Comparison of ENCODE assay signal across 18 cellular contexts in the genomic region with DNA sequence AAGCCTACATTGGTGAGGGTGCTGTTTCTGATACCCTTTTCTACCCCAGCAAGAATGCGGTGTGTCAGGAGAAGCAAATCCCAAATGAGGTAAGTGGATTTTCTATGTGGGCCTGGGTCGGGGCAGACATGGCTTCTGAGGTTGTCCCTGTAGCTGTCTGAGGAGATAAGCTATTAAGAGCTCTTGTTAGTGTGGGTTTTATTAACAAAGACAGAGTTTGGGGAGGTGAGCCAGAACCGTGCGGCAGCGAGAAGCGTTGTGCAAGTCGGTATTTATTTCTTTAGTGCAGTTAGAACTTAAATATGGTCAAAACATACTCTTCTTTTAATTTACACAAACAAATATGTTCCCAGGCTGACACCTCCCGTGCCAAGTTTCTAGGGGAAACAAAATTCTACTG.
DNase-seq lines count a peak whose midpoint lies in the region; ATAC-seq, FAIRE-seq and TF ChIP-seq lines count a peak whose summit lies in the region.
"Had no signal": no experiment of that assay in that cellular context is flagged by ENCODE, and none has a peak within 500 bp of the region (broad histone marks: within the 10 kb centered on the region; RNA-seq: fewer than 3 reads in every experiment).

No MANE protein-coding gene starts in this region.

- H3K36me3 ChIP-seq in SK-N-SH (replicated peaks in 1 of 2; ENCODE audit: control insufficient read depth in 1 of 2, insufficient read depth in 2 of 2, low read length in 1 of 2) (peaks cover 0 to 21% of the 10 kb centered on the region in 2 experiments), neural progenitor cell (no peaks in the 10 kb centered on the region)

- H3K4me2 ChIP-seq in SK-N-SH (no peak overlapping the region), H9 (ENCODE audit: insufficient read depth, insufficient read length, low read length) (no peak overlapping the region), neural progenitor cell (peak overlapping the region; percentile 19)

- H4K8ac ChIP-seq in H9 (replicated peaks; ENCODE audit: insufficient read length, low read depth, low read length), result no peak overlapping the region

- no peak overlapping the region for H3T11ph ChIP-seq in H9 (ENCODE audit: low read length)

- no peak overlapping the region for H3K14ac ChIP-seq in H9 (ENCODE audit: insufficient read depth, low read length)

- TF ChIP-seq EP300 in SK-N-SH (IDR thresholded peaks at IDR 0.05; ENCODE audit: borderline replicate concordance in 1 of 2, low read depth in 1 of 2, low read length in 1 of 2), result no peak

- no peak overlapping the region for H3K23ac ChIP-seq in H9 (ENCODE audit: insufficient read length, low read depth, low read length)

- peak overlapping the region in 2 of 3 experiments; percentile 60 to 75; a peak in 2 of 7 replicates for H3K27ac Mint-ChIP-seq in H9
- peak overlapping the region; percentile 17 for H3K27ac Mint-ChIP-seq in chondrocyte (ENCODE audit: unreplicated experiment)
- peak overlapping the region; percentile 95 for H3K27ac Mint-ChIP-seq in neural progenitor cell
- H3K27ac Mint-ChIP-seq: CD8-positive, alpha-beta T cell had no signal

- no peak for TF ChIP-seq RAD21 in SK-N-SH (IDR thresholded peaks at IDR 0.05; ENCODE audit: low read length)

- H3K9me3 ChIP-seq in SK-N-SH, result no peaks in the 10 kb centered on the region
- H3K9me3 ChIP-seq in H9 (ENCODE audit: control insufficient read depth, low read depth, low read length), result peaks cover 10% of the 10 kb centered on the region
- H3K9me3 ChIP-seq in neural progenitor cell (ENCODE audit: low read depth), result peaks cover 5% of the 10 kb centered on the region

- H3K18ac ChIP-seq in H9 (ENCODE audit: insufficient read length, low read depth, low read length), result no peak overlapping the region

- no peak for ATAC-seq in SK-N-SH treated with all-trans-retinoic acid at 6 μM for 48 hours
- ATAC-seq: CD8-positive, alpha-beta T cell; K562; PC-3 had no signal

- H2AK5ac ChIP-seq in H9 (ENCODE audit: insufficient read length, low read length), result no peak overlapping the region

- no peaks in the 10 kb centered on the region for H3K9me2 ChIP-seq in SK-N-SH

- H3K4me1 Mint-ChIP-seq in H9 (peaks cover 5 to 18% of the 10 kb centered on the region in 2 experiments; a peak in 3 of 4 replicates), chondrocyte (ENCODE audit: low read depth) (peaks cover 38% of the 10 kb centered on the region), neural progenitor cell (peaks cover 22% of the 10 kb centered on the region)

- H2BK5ac ChIP-seq in H9 (ENCODE audit: insufficient read length, low read length), result no peak overlapping the region

- H3K36me3 Mint-ChIP-seq in H9 (ENCODE audit: insufficient read depth in 1 of 3, low read depth in 3 of 3) (peaks cover 13 to 25% (median 20%) of the 10 kb centered on the region in 3 experiments), chondrocyte (ENCODE audit: low read depth) (peaks cover 22% of the 10 kb centered on the region), neural progenitor cell (peaks cover 5% of the 10 kb centered on the region)
- H3K36me3 Mint-ChIP-seq: CD8-positive, alpha-beta T cell had no signal

- H2AFZ ChIP-seq in SK-N-SH (ENCODE audit: low read depth) (no peak overlapping the region), H9 (ENCODE audit: low read length) (no peak overlapping the region), neural progenitor cell (replicated peaks) (no peak overlapping the region)

- no peak overlapping the region for H2BK12ac ChIP-seq in H9 (ENCODE audit: insufficient read length, low read depth, low read length)

- no peaks in the 10 kb centered on the region for H3K27me3 ChIP-seq in SK-N-SH (ENCODE audit: insufficient read depth)
- H3K27me3 ChIP-seq in H9 (ENCODE audit: insufficient read depth, low read length), result no peaks in the 10 kb centered on the region
- H3K27me3 ChIP-seq in neural progenitor cell, result no peaks in the 10 kb centered on the region

- no peak overlapping the region for H3K4ac ChIP-seq in H9 (ENCODE audit: low read depth, low read length)

- peaks cover 15% of the 10 kb centered on the region; the same call in 1 of the 2 replicates for H3K79me2 ChIP-seq in SK-N-SH (ENCODE audit: insufficient read depth)
- no peaks in the 10 kb centered on the region; the same call in 1 of the 2 replicates for H3K79me2 ChIP-seq in H9 (ENCODE audit: insufficient read depth, low read length)
- H3K79me2 ChIP-seq in neural progenitor cell (ENCODE audit: low read depth), result no peaks in the 10 kb centered on the region

- H3K4me1 ChIP-seq in SK-N-SH (ENCODE audit: control insufficient read depth in 1 of 2, insufficient read depth in 2 of 2, low read depth in 1 of 2, low read length in 1 of 2), result peaks cover 0 to 4% of the 10 kb centered on the region in 2 experiments; a peak in 2 of 4 replicates
- H3K4me1 ChIP-seq in H9 (ENCODE audit: insufficient read depth, low read length), result no peaks in the 10 kb centered on the region
- H3K4me1 ChIP-seq in neural progenitor cell, result peaks cover 14% of the 10 kb centered on the region

- H4K5ac ChIP-seq in H9 (ENCODE audit: insufficient read length, low read depth, low read length), result no peak overlapping the region

- WGBS in SK-N-SH (ENCODE audit: low lambda C conversion rate), result 95% methylated on average over 8 of the region's 8 CpGs
- no CpG with 5 or more reads among the region's 8 CpGs for WGBS in H9 (ENCODE audit: extremely low coverage, insufficient read length, low lambda C conversion rate)

- DNase-seq in SK-N-SH (no peak), H9 (no peak), chondrocyte (ENCODE audit: low spot score) (no peak), neural progenitor cell (ENCODE audit: low spot score) (no peak), GM19239 (ENCODE audit: insufficient read length, low spot score) (no peak), hippocampal formation (lab: John Stamatoyannopoulos, UW) (no peak)
- DNase-seq in activated T-cell treated with anti-CD3 and anti-CD28 coated beads, Interleukin-2, amount 50 U/mL, for 1 hour, result no peak
- DNase-seq: CD8-positive, alpha-beta T cell; DMS79; HCEC 1CT; NCI-H187; NCI-H526 treated with DMSO at 0.1 percent for 48 hours; PC-3 had no signal

- CTCF ChIA-PET in SK-N-SH (lab: Yijun Ruan, JAX), result interaction anchor here (0.7 kb wide), 2 partner anchors 15 to 161 kb away, joined by 3 read pairs; no protein-coding TSS in a partner anchor

- H3K27ac ChIP-seq in SK-N-SH (ENCODE audit: low read depth in 2 of 2, low read length in 1 of 2) (no peak overlapping the region), H9 (ENCODE audit: insufficient read length, low read depth, low read length) (no peak overlapping the region), neural progenitor cell (peak overlapping the region; percentile 32)
- H3K27ac ChIP-seq: 22Rv1, RWPE1 had no signal

- no peak overlapping the region for H2BK120ac ChIP-seq in H9 (ENCODE audit: low read depth, low read length, poor library complexity, severe bottlenecking)

- peaks cover 27% of the 10 kb centered on the region for H4K20me1 ChIP-seq in SK-N-SH (ENCODE audit: insufficient read depth)
- no peaks in the 10 kb centered on the region for H4K20me1 ChIP-seq in H9 (ENCODE audit: control insufficient read depth, insufficient read depth, insufficient read length)
- no peaks in the 10 kb centered on the region for H4K20me1 ChIP-seq in neural progenitor cell (ENCODE audit: low read depth)

- H3K56ac ChIP-seq in H9 (ENCODE audit: insufficient read length, low read depth, low read length), result no peak overlapping the region

- POLR2A ChIA-PET in SK-N-SH (lab: Yijun Ruan, JAX), result no interaction called here

- no peak overlapping the region for H2BK20ac ChIP-seq in H9 (ENCODE audit: low read depth, low read length, poor library complexity, severe bottlenecking)

- H3K79me1 ChIP-seq in H9 (ENCODE audit: insufficient read depth, low read depth, low read length, poor library complexity, severe bottlenecking), result no peaks in the 10 kb centered on the region

- no peak overlapping the region for H2BK15ac ChIP-seq in H9 (ENCODE audit: low read depth, low read length)

- FAIRE-seq in GM19239 (lab: Jason Lieb, UNC), result no peak
- FAIRE-seq: D721Med, K562 had no signal

- no peak overlapping the region for H3K4me3 ChIP-seq in SK-N-SH (ENCODE audit: low read depth in 2 of 2, low read length in 1 of 2)
- H3K4me3 ChIP-seq in neural progenitor cell, result no peak overlapping the region
- H3K4me3 ChIP-seq: K562 had no signal

- no peak overlapping the region for H4K91ac ChIP-seq in H9 (ENCODE audit: insufficient read length, low read depth, low read length)

- H3K27me3 Mint-ChIP-seq in H9 (ENCODE audit: low read depth) (no peaks in the 10 kb centered on the region), chondrocyte (ENCODE audit: low read depth) (no peaks in the 10 kb centered on the region), neural progenitor cell (ENCODE audit: insufficient read depth, low read depth) (peaks cover 5% of the 10 kb centered on the region)

- TF ChIP-seq CTCF in SK-N-SH (IDR thresholded peaks at IDR 0.05) (no peak), H9 (conservative IDR thresholded peaks at IDR 0.05) (no peak), chondrocyte (IDR thresholded peaks at IDR 0.05) (no peak), neural progenitor cell (IDR thresholded peaks at IDR 0.05) (no peak)

- H3K9me3 Mint-ChIP-seq in H9 (peaks cover 7 to 8% of the 10 kb centered on the region in 2 experiments; a peak in 4 of 5 replicates), chondrocyte (ENCODE audit: low read depth) (no peaks in the 10 kb centered on the region), neural progenitor cell (peaks cover 7% of the 10 kb centered on the region)
- H3K9me3 Mint-ChIP-seq: CD8-positive, alpha-beta T cell had no signal

- H3K4me3 Mint-ChIP-seq in H9, result no peak overlapping the region
- no peak overlapping the region for H3K4me3 Mint-ChIP-seq in chondrocyte (ENCODE audit: unreplicated experiment)
- H3K4me3 Mint-ChIP-seq in neural progenitor cell, result no peak overlapping the region
- H3K4me3 Mint-ChIP-seq: CD8-positive, alpha-beta T cell had no signal

- peaks cover 5% of the 10 kb centered on the region for H3F3A ChIP-seq in SK-N-SH (replicated peaks; ENCODE audit: insufficient read depth)
- peaks cover 12% of the 10 kb centered on the region for H3F3A ChIP-seq in neural progenitor cell (ENCODE audit: low read depth)

- no peaks in the 10 kb centered on the region for H3K23me2 ChIP-seq in H9 (ENCODE audit: insufficient read length, low read depth, low read length, poor library complexity, severe bottlenecking)

- H3K9ac ChIP-seq in SK-N-SH (no peak overlapping the region), H9 (ENCODE audit: extremely low read depth, insufficient read length, low read length) (no peak overlapping the region), neural progenitor cell (no peak overlapping the region)

TF ChIP-seq in SK-N-SH treated with all-trans-retinoic acid at 6 μM for 48 hours, 23 proteins besides CTCF, POLR2A, EP300 and RAD21:
- TF ChIP-seq CSDC2 (CRISPR knock-in tag; IDR thresholded peaks at IDR 0.05) (no peak), ZNF70 (CRISPR knock-in tag; IDR thresholded peaks at IDR 0.05) (peak; percentile 95), ESRRG (CRISPR knock-in tag; IDR thresholded peaks at IDR 0.05) (no peak), GLIS3 (CRISPR knock-in tag; IDR thresholded peaks at IDR 0.05) (no peak)

TF ChIP-seq in SK-N-SH, 30 proteins besides CTCF, POLR2A, EP300 and RAD21 (continues in another document):
- TF ChIP-seq NRF1 (IDR thresholded peaks at IDR 0.05; ENCODE audit: low read depth, low read length), result no peak

Comparison
In these comparisons a context has a peak if more than half of its experiments do, and no peak if none do; other contexts are left out.
1. H3K27ac Mint-ChIP-seq: peak in every context shown above with its lines; median percentile 95 in neural progenitor cell; 68 in H9; 17 in chondrocyte.